Comparison of ENCODE assay signal across 29 cellular contexts in genomic region chr22:21051145-21051835, GRCh38. TPM values are rescaled to one million over a fixed set of nuclear protein-coding genes. Genes with fewer than 3 reads are reported as not detected.
DNase-seq lines count a peak whose midpoint lies in the region; ATAC-seq, FAIRE-seq and TF ChIP-seq lines count a peak whose summit lies in the region.
"Had no signal": no experiment of that assay in that cellular context is flagged by ENCODE, and none has a peak within 500 bp of the region (broad histone marks: within the 10 kb centered on the region; RNA-seq: fewer than 3 reads in every experiment).

No MANE protein-coding gene starts in this region.

- ATAC-seq in K562 = no peak
- ATAC-seq: activated T-cell treated with anti-CD3 and anti-CD28 coated beads, Interleukin-2, amount 50 U/mL, for 72 hours; Panc1; right lobe of liver; T-cell had no signal

- no peak for FAIRE-seq in K562 (lab: Jason Lieb, UNC)
- FAIRE-seq: GM18507, TTC549 had no signal

- peak overlapping the region; percentile 44 for H3K4me2 ChIP-seq in BLaER1
- H3K4me2 ChIP-seq in K562 (ENCODE audit: insufficient read depth, low read length) = no peak overlapping the region

- TF ChIP-seq CTCF in K562 (IDR thresholded peaks at IDR 0.05 in 2 of 3, conservative IDR thresholded peaks at IDR 0.05 in 1 of 3; ENCODE audit: insufficient read depth in 2 of 3, low read depth in 1 of 3, low read length in 3 of 3) = no peak; a peak in 1 of 6 replicates
- no peak for TF ChIP-seq CTCF in coronary artery (IDR thresholded peaks at IDR 0.05)

- in situ Hi-C loops in K562 (cut with MboI) (no loop called here), KBM-7 (cut with MboI; ENCODE audit: low pct_unique_long_range_greater_than_20kb, low sequenced_read_pairs) (no loop called here)

- H3K27ac ChIP-seq in BLaER1 (no peak overlapping the region), K562 (ENCODE audit: extremely low read depth, low read depth, low read length) (no peak overlapping the region), coronary artery (no peak overlapping the region)
- H3K27ac ChIP-seq: dorsolateral prefrontal cortex, right lobe of liver, SJSA1, thyroid gland had no signal

- WGBS in K562 (ENCODE audit: insufficient coverage, low coverage, missing lambda C conversion rate) = 11% methylated on average over 9 of the region's 9 CpGs

- H4K20me1 ChIP-seq in BLaER1 = no peaks in the 10 kb centered on the region
- H4K20me1 ChIP-seq in K562 (replicated peaks; ENCODE audit: control insufficient read depth, insufficient read depth, low read length) = peaks cover 38% of the 10 kb centered on the region

- H3K9me1 ChIP-seq in K562 (ENCODE audit: control insufficient read depth, insufficient read depth, low read length) = peaks cover 12% of the 10 kb centered on the region

- H3K27me3 ChIP-seq in BLaER1 (no peaks in the 10 kb centered on the region), K562 (ENCODE audit: control insufficient read depth in 2 of 2, insufficient read depth in 2 of 2, low read length in 2 of 2) (peaks cover 34 to 85% of the 10 kb centered on the region in 2 experiments; a peak in 4 of 5 replicates)
- H3K27me3 ChIP-seq: right lobe of liver, SJSA1, thyroid gland had no signal

- no peak for TF ChIP-seq RAD21 in K562 (CRISPR knock-in tag; conservative IDR thresholded peaks at IDR 0.05 in 1 of 2, IDR thresholded peaks at IDR 0.05 in 1 of 2)

- no peak for TF ChIP-seq POLR2A in K562 (conservative IDR thresholded peaks at IDR 0.05)

- H3K9ac ChIP-seq in BLaER1 (no peak overlapping the region), K562 (ENCODE audit: insufficient read depth in 1 of 2, low read depth in 2 of 2, low read length in 2 of 2) (peak overlapping the region in 1 of 2 experiments; percentile 38; a peak in 2 of 4 replicates)

- CTCF ChIA-PET in K562 (lab: Yijun Ruan, JAX; ENCODE audit: low intra/inter-chr PET ratio) = no interaction called here

- peak; percentile 11 for DNase-seq in COLO668 (lab: John Stamatoyannopoulos, UW; ENCODE audit: unreplicated experiment)
- peak; percentile 66 for DNase-seq in NCI-H1694 (lab: John Stamatoyannopoulos, UW)
- no peak for DNase-seq in K562 (ENCODE audit: extremely low read depth in 1 of 4, low spot score in 3 of 4)
- DNase-seq in coronary artery (ENCODE audit: low spot score) = no peak
- DNase-seq in COLO829 (ENCODE audit: low spot score) = no peak
- DNase-seq in KBM-7 = no peak
- DNase-seq: activated CD4-positive, alpha-beta T cell treated with anti-CD3 and anti-CD28 coated beads for 1 hour; activated T-cell treated with anti-CD3 and anti-CD28 coated beads, Interleukin-2, amount 50 U/mL, for 72 hours; anterior cingulate cortex; central memory CD4-positive, alpha-beta T cell; DMS153; dorsolateral prefrontal cortex; GDM1; kidney glomerular epithelial cell; MM.1S; NCI-H146; NCI-H2227 treated with DMSO at 0.1 percent for 48 hours; NK-92 treated with Interleukin-12 subunit alpha and Interleukin-12 subunit beta, amount 100 ng/mL, for 24 hours; right lobe of liver; T-cell; thyroid gland had no signal

- peaks cover 46% of the 10 kb centered on the region for H3K4me1 ChIP-seq in BLaER1
- peaks cover 17 to 29% of the 10 kb centered on the region in 2 experiments for H3K4me1 ChIP-seq in K562 (replicated peaks in 1 of 2; ENCODE audit: control insufficient read depth in 2 of 2, insufficient read depth in 2 of 2, low read length in 2 of 2)
- H3K4me1 ChIP-seq: right lobe of liver, SJSA1, thyroid gland had no signal

- peak overlapping the region; percentile 7 for H2AFZ ChIP-seq in K562 (ENCODE audit: low read depth, low read length)

- no peak for TF ChIP-seq EP300 in K562 (IDR thresholded peaks at IDR 0.05; ENCODE audit: low read length)

- H3K4me3 ChIP-seq in BLaER1 (no peak overlapping the region), K562 (no peak overlapping the region), coronary artery (no peak overlapping the region)
- H3K4me3 ChIP-seq: dorsolateral prefrontal cortex, lung, right lobe of liver, SJSA1, thyroid gland had no signal

- no peaks in the 10 kb centered on the region for H3K9me3 ChIP-seq in BLaER1
- H3K9me3 ChIP-seq in K562 (replicated peaks; ENCODE audit: control insufficient read depth, insufficient read depth, low read depth, low read length) = no peaks in the 10 kb centered on the region
- H3K9me3 ChIP-seq: right lobe of liver, SJSA1, thyroid gland had no signal

- no peaks in the 10 kb centered on the region for H3K36me3 ChIP-seq in BLaER1
- H3K36me3 ChIP-seq in K562 (ENCODE audit: control insufficient read depth, insufficient read depth, low read length) = no peaks in the 10 kb centered on the region
- H3K36me3 ChIP-seq: right lobe of liver, SJSA1, thyroid gland had no signal

- BruUV-seq in K562 (replicated peaks; lab: Mats Ljungman, UMichigan) = no TSS peak

- POLR2A ChIA-PET in K562 (lab: Yijun Ruan, JAX) = interaction anchor here (0.6 to 6.1 kb wide), 9 partner anchors 12 to 226 kb away, joined by 3 to 42 read pairs (median 4); partner anchors contain the start of gene LZTR1

- intact Hi-C loops in K562 (cut with micrococcal nuclease) = no loop called here

- H3K79me2 ChIP-seq in K562 (ENCODE audit: control insufficient read depth, insufficient read depth, low read length) = no peaks in the 10 kb centered on the region

RNA-seq across cellular contexts. Expression of gene LRRC74B, which starts 5.5 kb away (rescaled TPM):
- total RNA-seq in K562 (2011; cell fraction: chromatin; rRNA removed; ENCODE audit: low replicate concordance) = 0.16 and 0.28 TPM in 2 replicates
- total RNA-seq in K562 (2011; cell fraction: nucleolus; rRNA removed) = 0.26 TPM in 1 of 2 replicates, not detected in the other
- total RNA-seq in K562 (2011; cell fraction: nucleoplasm; rRNA removed) = not detected in 2 replicates
- total RNA-seq in K562 (2014; rRNA removed) (not detected in 2 replicates), K562 (2014; rRNA removed; fragmentation: Illumina TruSeq; extraction: Trizol) (not detected in 2 replicates), K562 (2015; rRNA removed; fragmentation: Illumina TruSeq; extraction: Trizol) (not detected in 2 replicates), K562 (2021) (not detected in 2 replicates)
- polyA plus RNA-seq in K562 (2011; rRNA removed) (not detected in 2 replicates), K562 (2014; fragmentation: Illumina TruSeq; extraction: Trizol) (not detected in 2 replicates), K562 (2014; fragmentation: Nextera tagmentation; extraction: Ambion mirVana) (not detected), K562 (2014; rRNA removed) (0.04 TPM in 1 of 2 replicates, not detected in the other)
- polyA plus RNA-seq in K562 (2011; cell fraction: cytosol; rRNA removed) = 0.01 TPM in 2 replicates
- polyA plus RNA-seq in K562 (2011; cell fraction: nucleus; rRNA removed) = 0.03 and 0.11 TPM in 2 replicates
- polyA plus RNA-seq in K562 (2012) = 0.21 TPM in 1 of 2 replicates, not detected in the other
- not detected in 2 replicates for polyA minus RNA-seq in K562 (2011; rRNA and poly(A)+ RNA removed)
- polyA minus RNA-seq in K562 (2011; cell fraction: cytosol; rRNA and poly(A)+ RNA removed) = not detected in 2 replicates
- polyA minus RNA-seq in K562 (2011; cell fraction: nucleus; rRNA and poly(A)+ RNA removed) = not detected in 2 replicates
- total RNA-seq: activated T-cell treated with anti-CD3 and anti-CD28 coated beads, Interleukin-2, amount 50 U/mL, for 72 hours; mucosa of gallbladder; right lobe of liver; SJSA1; thyroid gland had no signal
- polyA plus RNA-seq: neural cell had no signal

RNA-seq across cellular contexts. Expression of gene SLC7A4, which starts 18.9 kb away (rescaled TPM):
- not detected in 2 replicates for total RNA-seq in K562 (2011; cell fraction: chromatin; rRNA removed; ENCODE audit: low replicate concordance)
- total RNA-seq in K562 (2011; cell fraction: nucleolus; rRNA removed) = not detected in 2 replicates
- total RNA-seq in K562 (2011; cell fraction: nucleoplasm; rRNA removed) = not detected in 2 replicates
- not detected in 2 replicates for total RNA-seq in K562 (2014; rRNA removed)
- not detected in 2 replicates for total RNA-seq in K562 (2014; rRNA removed; fragmentation: Illumina TruSeq; extraction: Trizol)
- total RNA-seq in K562 (2015; rRNA removed; fragmentation: Illumina TruSeq; extraction: Trizol) = not detected in 2 replicates
- total RNA-seq in K562 (2021) = not detected in 2 replicates
- not detected in 2 replicates for polyA plus RNA-seq in K562 (2011; rRNA removed)
- 0.07 TPM in 1 of 2 replicates, not detected in the other for polyA plus RNA-seq in K562 (2011; cell fraction: cytosol; rRNA removed)
- polyA plus RNA-seq in K562 (2011; cell fraction: nucleus; rRNA removed) = not detected in 2 replicates
- polyA plus RNA-seq in K562 (2012) = 0.03 and 0.14 TPM in 2 replicates
- not detected in 2 replicates for polyA plus RNA-seq in K562 (2014; fragmentation: Illumina TruSeq; extraction: Trizol)
- not detected for polyA plus RNA-seq in K562 (2014; fragmentation: Nextera tagmentation; extraction: Ambion mirVana)
- polyA plus RNA-seq in K562 (2014; rRNA removed) = not detected in 2 replicates
- not detected in 2 replicates for polyA minus RNA-seq in K562 (2011; rRNA and poly(A)+ RNA removed)
- not detected in 2 replicates for polyA minus RNA-seq in K562 (2011; cell fraction: cytosol; rRNA and poly(A)+ RNA removed)
- not detected in 2 replicates for polyA minus RNA-seq in K562 (2011; cell fraction: nucleus; rRNA and poly(A)+ RNA removed)
- total RNA-seq: activated T-cell treated with anti-CD3 and anti-CD28 coated beads, Interleukin-2, amount 50 U/mL, for 72 hours; SJSA1 had no signal
- polyA plus RNA-seq: neural cell had no signal

RNA-seq across cellular contexts. Expression of gene P2RX6, which starts 36.3 kb away (rescaled TPM):
- total RNA-seq in K562 (2011; cell fraction: chromatin; rRNA removed; ENCODE audit: low replicate concordance) = 8.3 and 26.4 TPM in 2 replicates
- total RNA-seq in K562 (2011; cell fraction: nucleolus; rRNA removed) = 15.5 and 19.3 TPM in 2 replicates
- total RNA-seq in K562 (2011; cell fraction: nucleoplasm; rRNA removed) = 13.6 and 14.4 TPM in 2 replicates
- total RNA-seq in K562 (2014; rRNA removed) (1.5 and 1.9 TPM in 2 replicates), K562 (2014; rRNA removed; fragmentation: Illumina TruSeq; extraction: Trizol) (0.77 and 1.0 TPM in 2 replicates), K562 (2015; rRNA removed; fragmentation: Illumina TruSeq; extraction: Trizol) (1.6 and 1.7 TPM in 2 replicates), K562 (2021) (2.3 and 2.7 TPM in 2 replicates)
- polyA plus RNA-seq in K562 (2011; rRNA removed) (1.2 and 1.5 TPM in 2 replicates), K562 (2014; fragmentation: Illumina TruSeq; extraction: Trizol) (1.3 and 1.5 TPM in 2 replicates), K562 (2014; fragmentation: Nextera tagmentation; extraction: Ambion mirVana) (under 1 TPM in 1 of 2 experiments, not detected in 1; 0.01 TPM), K562 (2014; rRNA removed) (3.7 and 3.9 TPM in 2 replicates)
- polyA plus RNA-seq in K562 (2011; cell fraction: cytosol; rRNA removed) = 1.4 and 2.2 TPM in 2 replicates
- 16.2 and 34.8 TPM in 2 replicates for polyA plus RNA-seq in K562 (2011; cell fraction: nucleus; rRNA removed)
- polyA plus RNA-seq in K562 (2012) = 4.7 and 7.9 TPM in 2 replicates
- polyA minus RNA-seq in K562 (2011; rRNA and poly(A)+ RNA removed) = 1.6 and 2.5 TPM in 2 replicates
- 1.0 TPM in 1 of 2 replicates, not detected in the other for polyA minus RNA-seq in K562 (2011; cell fraction: cytosol; rRNA and poly(A)+ RNA removed)
- polyA minus RNA-seq in K562 (2011; cell fraction: nucleus; rRNA and poly(A)+ RNA removed) = 5.6 and 7.5 TPM in 2 replicates

RNA-seq across cellular contexts. Expression of gene THAP7, which starts 49.4 kb away (rescaled TPM):
- total RNA-seq in K562 (2011; cell fraction: chromatin; rRNA removed; ENCODE audit: low replicate concordance) = 90.2 and 332 TPM in 2 replicates
- total RNA-seq in K562 (2011; cell fraction: nucleolus; rRNA removed) = 398 and 463 TPM in 2 replicates
- total RNA-seq in K562 (2011; cell fraction: nucleoplasm; rRNA removed) = 158 and 211 TPM in 2 replicates
- total RNA-seq in K562 (2014; rRNA removed) (245 and 323 TPM in 2 replicates), K562 (2014; rRNA removed; fragmentation: Illumina TruSeq; extraction: Trizol) (32.0 and 35.6 TPM in 2 replicates), K562 (2015; rRNA removed; fragmentation: Illumina TruSeq; extraction: Trizol) (120 and 129 TPM in 2 replicates), K562 (2021) (169 and 183 TPM in 2 replicates)
- polyA plus RNA-seq in K562 (2011; rRNA removed) (75.4 and 94.6 TPM in 2 replicates), K562 (2014; fragmentation: Illumina TruSeq; extraction: Trizol) (84.1 and 121 TPM in 2 replicates), K562 (2014; fragmentation: Nextera tagmentation; extraction: Ambion mirVana) (10 to 100 TPM in 1 of 2 experiments, 1 to 10 TPM in 1; 7.9 to 33.1 TPM), K562 (2014; rRNA removed) (263 and 266 TPM in 2 replicates)
- 137 and 308 TPM in 2 replicates for polyA plus RNA-seq in K562 (2011; cell fraction: cytosol; rRNA removed)
- polyA plus RNA-seq in K562 (2011; cell fraction: nucleus; rRNA removed) = 202 and 335 TPM in 2 replicates
- 114 and 118 TPM in 2 replicates for polyA plus RNA-seq in K562 (2012)
- 39.0 and 48.5 TPM in 2 replicates for polyA minus RNA-seq in K562 (2011; rRNA and poly(A)+ RNA removed)
- polyA minus RNA-seq in K562 (2011; cell fraction: cytosol; rRNA and poly(A)+ RNA removed) = 53.5 and 55.4 TPM in 2 replicates
- polyA minus RNA-seq in K562 (2011; cell fraction: nucleus; rRNA and poly(A)+ RNA removed) = 261 and 385 TPM in 2 replicates

Comparison
In these comparisons a context has a peak if more than half of its experiments do, and no peak if none do; other contexts are left out.
1. DNase-seq: peak in COLO668 (single experiment) and NCI-H1694 (single experiment); none in K562 (0 of 4), coronary artery (single experiment), COLO829 (single experiment) and KBM-7 (single experiment).